In genomic region chr7:85405503-85405902, GRCh38 we compare ENCODE assay signal across 2 cellular contexts.
TF ChIP-seq lines count a peak whose summit lies in the region.

No MANE protein-coding gene starts in this region.

TF ChIP-seq in HepG2, 621 proteins besides CTCF, POLR2A, EP300 and RAD21:
- TF ChIP-seq MAFG (CRISPR knock-in tag; IDR thresholded peaks at IDR 0.05) (no peak), HNF4A (CRISPR knock-in tag; IDR thresholded peaks at IDR 0.05) (peak; percentile 30; the same call in 1 of the 2 replicates)

TF ChIP-seq in GM23338, 12 proteins besides CTCF, POLR2A, EP300 and RAD21:
- TF ChIP-seq ETS1 (IDR thresholded peaks at IDR 0.05) (no peak), CREB1 (CRISPR knock-in tag; IDR thresholded peaks at IDR 0.05; ENCODE audit: low read depth) (no peak), STAT1 (IDR thresholded peaks at IDR 0.05; ENCODE audit: unreplicated experiment) (no peak), ZNF114 (CRISPR knock-in tag; IDR thresholded peaks at IDR 0.05) (no peak)
